Comparison of ENCODE assay signal across 8 cellular contexts in the genomic region with DNA sequence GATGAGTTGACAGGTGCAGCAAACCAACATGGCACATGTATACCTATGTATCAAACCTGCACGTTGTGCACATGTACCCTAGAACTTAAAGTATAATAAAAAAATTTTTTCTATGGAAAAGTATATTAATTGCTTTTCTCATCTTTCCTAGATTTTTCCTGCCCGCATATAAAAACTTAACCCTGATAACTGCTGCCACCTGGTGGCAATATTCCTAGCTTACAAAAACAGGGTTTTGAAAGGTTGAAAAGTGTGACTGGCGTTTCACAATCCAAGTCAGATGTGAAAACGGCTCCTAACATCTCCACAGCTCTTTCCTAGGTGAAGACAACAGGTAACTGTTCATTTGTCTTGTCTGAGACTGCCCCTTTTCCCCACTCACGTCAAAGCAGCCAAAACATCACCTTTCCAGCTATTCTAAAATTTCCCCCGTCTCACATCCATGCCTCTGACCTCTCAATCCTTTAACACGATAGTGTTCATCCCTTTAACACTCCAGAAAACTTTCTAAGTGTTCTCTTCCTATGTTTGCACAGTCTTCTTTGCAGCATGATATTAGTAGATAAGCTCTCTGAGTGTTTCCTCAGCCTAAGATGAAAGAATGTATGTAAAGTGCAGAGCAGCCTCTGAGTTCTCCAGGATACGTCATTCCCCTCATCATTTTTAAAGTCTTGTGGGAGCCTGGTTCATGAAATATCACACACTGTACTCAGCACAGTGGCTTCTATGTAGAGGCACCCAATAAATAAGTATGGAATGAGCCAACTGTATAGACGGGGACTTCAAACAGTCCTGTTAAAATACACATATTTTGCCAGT. TPM values are rescaled to one million over a fixed set of nuclear protein-coding genes. Genes with fewer than 3 reads are reported as not detected.
A peak's percentile ranks its signal among the peaks of the same experiment; 100 is the strongest.
DNase-seq lines count a peak whose midpoint lies in the region; ATAC-seq and TF ChIP-seq lines count a peak whose summit lies in the region.

No MANE protein-coding gene starts in this region.

- H3K27me3 Mint-ChIP-seq in mesothelial cell of epicardium (ENCODE audit: low read depth) = peaks cover 11% of the 10 kb centered on the region

- H3K27me3 ChIP-seq in upper lobe of left lung = no peaks in the 10 kb centered on the region

- no peak for TF ChIP-seq EP300 in upper lobe of left lung (IDR thresholded peaks at IDR 0.05)

- peak; percentile 70 for TF ChIP-seq CTCF in choroid plexus epithelial cell (conservative IDR thresholded peaks at IDR 0.05; ENCODE audit: low read depth, low read length)
- peak; percentile 74 for TF ChIP-seq CTCF in mesothelial cell of epicardium (IDR thresholded peaks at IDR 0.05; ENCODE audit: unreplicated experiment)
- TF ChIP-seq CTCF in upper lobe of left lung (IDR thresholded peaks at IDR 0.05) = peak; percentile 45 to 71 (median 64)

- H3K36me3 Mint-ChIP-seq in mesothelial cell of epicardium = no peaks in the 10 kb centered on the region

- H3K36me3 ChIP-seq in upper lobe of left lung = no peaks in the 10 kb centered on the region

- H3K4me1 ChIP-seq in upper lobe of left lung = peaks cover 0 to 7% (median 2%) of the 10 kb centered on the region in 4 donors

- H3K27ac Mint-ChIP-seq in mesothelial cell of epicardium = no peak overlapping the region

- 30 to 32% methylated on average over 9 of the region's 9 CpGs for WGBS in upper lobe of left lung, 2 donors

- TF ChIP-seq POLR2A in upper lobe of left lung (IDR thresholded peaks at IDR 0.05) = no peak

- ATAC-seq in upper lobe of left lung (ENCODE audit: low FRiP score in 2 of 2) = peak in 1 of 2 donors; percentile 65

- peak; percentile 41 for DNase-seq in activated gamma-delta T cell treated with Interleukin-2 at 50 U/mL for 16 hours
- no peak for DNase-seq in activated gamma-delta T cell (lab: John Stamatoyannopoulos, UW)
- DNase-seq in M059J (ENCODE audit: low read depth) = peak; percentile 46
- DNase-seq in SW480 (ENCODE audit: low spot score) = peak; percentile 6
- peak; percentile 73 for DNase-seq in choroid plexus epithelial cell (ENCODE audit: low read depth)
- DNase-seq in mesothelial cell of epicardium (ENCODE audit: low spot score in 2 of 2, unreplicated experiment in 2 of 2) = peak in 1 of 2 experiments; percentile 58
- peak in 1 of 2 donors; percentile 47 for DNase-seq in upper lobe of left lung
- no peak for DNase-seq in mesenteric fat pad (ENCODE audit: low spot score)

- peaks cover 4% of the 10 kb centered on the region for H3K9me3 Mint-ChIP-seq in mesothelial cell of epicardium

- no peak overlapping the region for H3K27ac ChIP-seq in upper lobe of left lung

- H3K4me1 Mint-ChIP-seq in mesothelial cell of epicardium = peaks cover 3% of the 10 kb centered on the region

- H3K4me3 ChIP-seq in choroid plexus epithelial cell (ENCODE audit: low read depth, low read length) (no peak overlapping the region), upper lobe of left lung (no peak overlapping the region)

- H3K4me3 Mint-ChIP-seq in mesothelial cell of epicardium = no peak overlapping the region

- no peaks in the 10 kb centered on the region for H3K9me3 ChIP-seq in upper lobe of left lung

RNA-seq across cellular contexts. Expression of a gene that starts 27.5 kb away (rescaled TPM):
- 0.15 and 0.37 TPM in 2 replicates for total RNA-seq in M059J (2014; rRNA removed; shearing (Covaris generic))
- total RNA-seq in mesothelial cell of epicardium = 2.7 to 3.6 TPM (median 2.9 TPM) in 3 replicates
- 1 to 10 TPM; 1.2 to 4.2 (median 2.5) TPM for total RNA-seq in upper lobe of left lung
- 1.4 TPM for total RNA-seq in mesenteric fat pad

RNA-seq across cellular contexts. Expression of a gene that starts 49.1 kb away (rescaled TPM):
- total RNA-seq in M059J (2014; rRNA removed; shearing (Covaris generic)) = 52.9 and 84.5 TPM in 2 replicates
- total RNA-seq in mesothelial cell of epicardium (29.1 to 32.6 TPM (median 32.6 TPM) in 3 replicates), upper lobe of left lung (10 to 100 TPM; 11.3 to 32.2 (median 22.1) TPM), mesenteric fat pad (35.4 TPM)

RNA-seq across cellular contexts. Expression of a gene that starts 49.3 kb away (rescaled TPM):
- 486 and 582 TPM in 2 replicates for total RNA-seq in M059J (2014; rRNA removed; shearing (Covaris generic))
- total RNA-seq in mesothelial cell of epicardium = 155 to 162 TPM (median 156 TPM) in 3 replicates
- total RNA-seq in upper lobe of left lung = 100 to 1,000 TPM in 4 of 6 donors, 10 to 100 TPM in 2; 38.8 to 149 (median 132) TPM
- total RNA-seq in mesenteric fat pad = 161 TPM

Comparison
In these comparisons a context has a peak if more than half of its experiments do, and no peak if none do; other contexts are left out.
1. DNase-seq: peak in activated gamma-delta T cell treated with Interleukin-2 at 50 U/mL for 16 hours (single experiment), M059J (single experiment), SW480 (single experiment) and choroid plexus epithelial cell (single experiment); none in activated gamma-delta T cell (single experiment) and mesenteric fat pad (single experiment).
2. Peak in every context shown above with its lines, with median percentiles within 50 percentile points of each other: CTCF ChIP-seq.